17 cellular contexts compared by ENCODE assay signal in the genomic region with DNA sequence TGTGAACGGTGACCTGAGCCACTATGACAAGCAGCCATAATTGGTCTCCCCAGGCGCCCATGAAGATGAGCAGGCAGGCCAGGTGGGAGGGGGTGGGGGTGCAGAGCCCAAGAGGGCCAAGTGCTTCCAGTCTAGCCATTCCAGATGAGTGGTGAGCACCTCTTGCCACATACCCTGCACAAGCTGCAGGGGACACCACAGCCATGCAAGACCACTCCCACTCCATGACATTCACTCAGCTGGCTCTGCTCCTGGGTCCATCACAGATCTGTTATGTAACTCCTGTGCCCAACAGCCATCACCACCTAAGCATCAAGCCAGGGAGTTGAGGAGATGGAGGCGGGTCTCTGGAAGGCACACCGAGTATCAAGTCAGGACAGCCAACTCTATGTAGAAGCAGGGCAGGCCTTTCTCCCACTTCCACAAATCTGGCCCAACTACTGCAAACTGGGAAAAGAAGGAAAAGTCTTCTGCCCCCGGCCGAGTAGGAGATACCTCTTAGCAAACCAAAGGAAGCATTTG.
"Had no signal": no experiment of that assay in that cellular context is flagged by ENCODE, and none has a peak within 500 bp of the region (broad histone marks: within the 10 kb centered on the region; RNA-seq: fewer than 3 reads in every experiment).

No MANE protein-coding gene starts in this region.

- FAIRE-seq: islet of Langerhans, pancreas had no signal

- H3K27me3 Mint-ChIP-seq: activated CD4-positive, alpha-beta T cell treated with anti-CD3 and anti-CD28 coated beads, Interleukin-2, amount 10 ng/mL, durations not matched to agents 24 days and 14 days; activated CD8-positive, alpha-beta T cell treated with anti-CD3 and anti-CD28 coated beads for 36 hours; brain; central memory CD8-positive, alpha-beta T cell had no signal

- H3K9me3 ChIP-seq: pancreas, sigmoid colon, stomach, thoracic aorta, upper lobe of right lung had no signal

- H2AFZ ChIP-seq: hepatocyte had no signal

- H3K27ac ChIP-seq: hepatocyte, pancreas, sigmoid colon, thoracic aorta, upper lobe of right lung had no signal

- H3K4me2 ChIP-seq: hepatocyte had no signal

- H3K27ac Mint-ChIP-seq: activated CD4-positive, alpha-beta T cell treated with anti-CD3 and anti-CD28 coated beads, Interleukin-2, amount 10 ng/mL, durations not matched to agents 24 days and 14 days; activated CD8-positive, alpha-beta T cell treated with anti-CD3 and anti-CD28 coated beads for 36 hours; activated naive CD4-positive, alpha-beta T cell treated with anti-CD3 and anti-CD28 coated beads for 36 hours had no signal

- H3K36me3 ChIP-seq: pancreas, thoracic aorta had no signal

- DNase-seq: activated CD4-positive, alpha-beta T cell treated with anti-CD3 and anti-CD28 coated beads, Interleukin-2, amount 10 ng/mL, durations not matched to agents 24 days and 14 days; activated CD8-positive, alpha-beta T cell treated with anti-CD3 and anti-CD28 coated beads for 36 hours; activated naive CD4-positive, alpha-beta T cell treated with anti-CD3 and anti-CD28 coated beads for 36 hours; activated T-cell treated with anti-CD3 and anti-CD28 coated beads, Interleukin-2, amount 50 U/mL, for 1 hour; pancreas; sigmoid colon; stimulated activated CD4-positive, alpha-beta T cell treated with anti-CD3 and anti-CD28 coated beads, Interleukin-4, amount 100 ng/mL, for 24 hours; stomach; T1000; upper lobe of right lung had no signal

- H3K27me3 ChIP-seq: hepatocyte, pancreas, sigmoid colon, stomach, upper lobe of right lung had no signal

- H3K4me3 Mint-ChIP-seq: activated CD4-positive, alpha-beta T cell treated with anti-CD3 and anti-CD28 coated beads, Interleukin-2, amount 10 ng/mL, durations not matched to agents 24 days and 14 days; activated CD8-positive, alpha-beta T cell treated with anti-CD3 and anti-CD28 coated beads for 36 hours; activated naive CD4-positive, alpha-beta T cell treated with anti-CD3 and anti-CD28 coated beads for 36 hours; central memory CD8-positive, alpha-beta T cell; stimulated activated effector memory CD8-positive, alpha-beta T cell treated with anti-CD3 and anti-CD28 coated beads, Interleukin-12 subunit alpha, Interleukin-12 subunit beta, amount 100 ng/mL, for 72 hours had no signal

- H3K9me3 Mint-ChIP-seq: activated CD4-positive, alpha-beta T cell treated with anti-CD3 and anti-CD28 coated beads, Interleukin-2, amount 10 ng/mL, durations not matched to agents 24 days and 14 days; activated CD8-positive, alpha-beta T cell treated with anti-CD3 and anti-CD28 coated beads for 36 hours; activated naive CD4-positive, alpha-beta T cell treated with anti-CD3 and anti-CD28 coated beads for 36 hours; central memory CD8-positive, alpha-beta T cell; stimulated activated effector memory CD8-positive, alpha-beta T cell treated with anti-CD3 and anti-CD28 coated beads, Interleukin-12 subunit alpha, Interleukin-12 subunit beta, amount 100 ng/mL, for 72 hours had no signal

- H3K4me3 ChIP-seq: coronary artery, hepatocyte, pancreas, sigmoid colon, stomach, thoracic aorta, upper lobe of right lung had no signal

- ATAC-seq: activated CD8-positive, alpha-beta T cell treated with anti-CD3 and anti-CD28 coated beads for 36 hours; pancreas; stimulated activated effector memory CD8-positive, alpha-beta T cell treated with anti-CD3 and anti-CD28 coated beads, Interleukin-12 subunit alpha, Interleukin-12 subunit beta, amount 100 ng/mL, for 72 hours; upper lobe of right lung had no signal
